ENCODE assay signal across 27 cellular contexts in genomic region chr6:127902933-127903332, GRCh38. TPM values are rescaled to one million over a fixed set of nuclear protein-coding genes. Genes with fewer than 3 reads are reported as not detected.
DNase-seq lines count a peak whose midpoint lies in the region; ATAC-seq lines count a peak whose summit lies in the region.
"Had no signal": no experiment of that assay in that cellular context is flagged by ENCODE, and none has a peak within 500 bp of the region (broad histone marks: within the 10 kb centered on the region; RNA-seq: fewer than 3 reads in every experiment).

No MANE protein-coding gene starts in this region.

- no peak overlapping the region for H4K91ac ChIP-seq in trophoblast cell (ENCODE audit: low read depth, low read length)

- peaks cover 26% of the 10 kb centered on the region for H3K36me3 Mint-ChIP-seq in activated T-cell treated with anti-CD3 and anti-CD28 coated beads, Interleukin-2, amount 50 U/mL, for 24 hours (ENCODE audit: low read depth)
- peaks cover 21% of the 10 kb centered on the region for H3K36me3 Mint-ChIP-seq in activated T-helper 1 cell treated with anti-CD3 and anti-CD28 coated beads, Interleukin-12 subunit alpha, Interleukin-12 subunit beta, Interleukin-2, Interleukin-4 antibody, amounts not matched to agents 30 ng/mL and 10 ng/mL and 1 ng/mL, durations not matched to agents 14 hours and 24 hours and 36 hours (ENCODE audit: low read depth)

- peaks cover 70% of the 10 kb centered on the region for H3K4me1 Mint-ChIP-seq in activated T-cell treated with anti-CD3 and anti-CD28 coated beads, Interleukin-2, amount 50 U/mL, for 24 hours (ENCODE audit: low read depth)
- peaks cover 69% of the 10 kb centered on the region for H3K4me1 Mint-ChIP-seq in activated T-helper 1 cell treated with anti-CD3 and anti-CD28 coated beads, Interleukin-12 subunit alpha, Interleukin-12 subunit beta, Interleukin-2, Interleukin-4 antibody, amounts not matched to agents 30 ng/mL and 10 ng/mL and 1 ng/mL, durations not matched to agents 14 hours and 24 hours and 36 hours (ENCODE audit: low read depth)

- intact Hi-C loops in activated T-helper 1 cell treated with anti-CD3 and anti-CD28 coated beads, Interleukin-12 subunit alpha, Interleukin-12 subunit beta, Interleukin-2, Interleukin-4 antibody, amounts not matched to agents 30 ng/mL and 10 ng/mL and 1 ng/mL, durations not matched to agents 14 hours and 24 hours and 36 hours (cut with micrococcal nuclease): loop anchor here (10.0 kb wide), 1 partner anchor 478 kb away; no protein-coding TSS in a partner anchor

- H2AK5ac ChIP-seq in trophoblast cell (ENCODE audit: low read length): no peak overlapping the region

- H3K4me1 ChIP-seq in trophoblast cell (ENCODE audit: control insufficient read depth in 1 of 2, insufficient read depth in 2 of 2, low read length in 2 of 2): peaks cover 0 to 4% of the 10 kb centered on the region in 2 experiments
- H3K4me1 ChIP-seq: BLaER1, suprapubic skin, uterus had no signal

- no peak overlapping the region for H3K18ac ChIP-seq in trophoblast cell (ENCODE audit: low read length)

- no peaks in the 10 kb centered on the region for H3K27me3 Mint-ChIP-seq in activated T-cell treated with anti-CD3 and anti-CD28 coated beads, Interleukin-2, amount 50 U/mL, for 24 hours
- no peaks in the 10 kb centered on the region for H3K27me3 Mint-ChIP-seq in activated T-helper 1 cell treated with anti-CD3 and anti-CD28 coated beads, Interleukin-12 subunit alpha, Interleukin-12 subunit beta, Interleukin-2, Interleukin-4 antibody, amounts not matched to agents 30 ng/mL and 10 ng/mL and 1 ng/mL, durations not matched to agents 14 hours and 24 hours and 36 hours (ENCODE audit: insufficient read depth)

- no peaks in the 10 kb centered on the region for H3K79me1 ChIP-seq in trophoblast cell (ENCODE audit: low read length)

- no peak overlapping the region for H2BK12ac ChIP-seq in trophoblast cell (ENCODE audit: low read length)

- ATAC-seq in GM21528 (IDR thresholded peaks at IDR 0.05; ENCODE audit: low FRiP score, unreplicated experiment): no peak
- ATAC-seq: HCT116, heart right ventricle, left ventricle myocardium superior, SK-N-SH treated with all-trans-retinoic acid at 6 μM for 48 hours had no signal

- H3K79me2 ChIP-seq in trophoblast cell (ENCODE audit: control insufficient read depth, insufficient read depth, low read length, poor library complexity): no peaks in the 10 kb centered on the region

- no peak overlapping the region for H3K4me2 ChIP-seq in trophoblast cell (ENCODE audit: low read length)
- H3K4me2 ChIP-seq: BLaER1 had no signal

- H3K9me3 Mint-ChIP-seq in activated T-cell treated with anti-CD3 and anti-CD28 coated beads, Interleukin-2, amount 50 U/mL, for 24 hours: peaks cover 2% of the 10 kb centered on the region
- H3K9me3 Mint-ChIP-seq in activated T-helper 1 cell treated with anti-CD3 and anti-CD28 coated beads, Interleukin-12 subunit alpha, Interleukin-12 subunit beta, Interleukin-2, Interleukin-4 antibody, amounts not matched to agents 30 ng/mL and 10 ng/mL and 1 ng/mL, durations not matched to agents 14 hours and 24 hours and 36 hours: peaks cover 25% of the 10 kb centered on the region

- no peak for DNase-seq in activated T-cell treated with anti-CD3 and anti-CD28 coated beads, Interleukin-2, amount 50 U/mL, for 24 hours
- DNase-seq in activated T-cell treated with anti-CD3 and anti-CD28 coated beads, Interleukin-2, amount 50 U/mL, for 48 hours: no peak
- DNase-seq in NCI-H524 (lab: John Stamatoyannopoulos, UW) (peak; percentile 90 to 98), trophoblast cell (peak; percentile 3 to 55), NCI-H146 (lab: John Stamatoyannopoulos, UW) (no peak), COR-L47 (lab: John Stamatoyannopoulos, UW) (no peak)
- DNase-seq in activated T-helper 1 cell treated with anti-CD3 and anti-CD28 coated beads, Interleukin-12 subunit alpha, Interleukin-12 subunit beta, Interleukin-2, Interleukin-4 antibody, amounts not matched to agents 30 ng/mL and 10 ng/mL and 1 ng/mL, durations not matched to agents 14 hours and 24 hours and 36 hours (ENCODE audit: low spot score): no peak
- DNase-seq: dermis blood vessel endothelial cell; heart right ventricle; Karpas-422; left ventricle myocardium superior; NCI-H1092 treated with DMSO at 0.1 percent for 48 hours; NCI-H2081 treated with DMSO at 0.1 percent for 48 hours; NCI-H510A treated with DMSO at 0.1 percent for 48 hours; stimulated activated CD4-positive, alpha-beta T cell treated with anti-CD3 and anti-CD28 coated beads, Interleukin-12 subunit alpha, Interleukin-12 subunit beta, amount 100 ng/mL, for 4 hours; uterus had no signal

- H3K4me3 ChIP-seq in trophoblast cell (ENCODE audit: low read depth, low read length): no peak overlapping the region
- H3K4me3 ChIP-seq: BLaER1, cardiac muscle cell, heart right ventricle, suprapubic skin, uterus had no signal

- WGBS in trophoblast cell (ENCODE audit: extremely low coverage, insufficient coverage, insufficient read length): no CpG with 5 or more reads among the region's 8 CpGs

- H2BK5ac ChIP-seq in trophoblast cell (ENCODE audit: low read depth, low read length, poor library complexity): no peak overlapping the region

- H3K27ac ChIP-seq in trophoblast cell (ENCODE audit: low read depth, low read length): no peak overlapping the region
- H3K27ac ChIP-seq: BLaER1, RWPE1, suprapubic skin, uterus had no signal

- H3K23ac ChIP-seq in trophoblast cell (ENCODE audit: low read length): no peak overlapping the region

- no peak overlapping the region for H3K4ac ChIP-seq in trophoblast cell (ENCODE audit: low read depth, low read length)

- peak overlapping the region; percentile 94 for H3K27ac Mint-ChIP-seq in activated T-cell treated with anti-CD3 and anti-CD28 coated beads, Interleukin-2, amount 50 U/mL, for 24 hours
- peak overlapping the region; percentile 23 for H3K27ac Mint-ChIP-seq in activated T-helper 1 cell treated with anti-CD3 and anti-CD28 coated beads, Interleukin-12 subunit alpha, Interleukin-12 subunit beta, Interleukin-2, Interleukin-4 antibody, amounts not matched to agents 30 ng/mL and 10 ng/mL and 1 ng/mL, durations not matched to agents 14 hours and 24 hours and 36 hours

- no peak overlapping the region for H2BK120ac ChIP-seq in trophoblast cell (ENCODE audit: insufficient read depth, low read length, poor library complexity)

- H2AFZ ChIP-seq in trophoblast cell (ENCODE audit: insufficient read depth, low read length, poor library complexity): no peak overlapping the region

- no peaks in the 10 kb centered on the region for H3K9me3 ChIP-seq in trophoblast cell (ENCODE audit: insufficient read depth, low read depth, low read length)
- H3K9me3 ChIP-seq: BLaER1, suprapubic skin, uterus had no signal

- no peak overlapping the region for H3K14ac ChIP-seq in trophoblast cell (ENCODE audit: low read length)

- H3K36me3 ChIP-seq in trophoblast cell (ENCODE audit: control insufficient read depth in 1 of 2, insufficient read depth in 2 of 2, low read length in 2 of 2): no peaks in the 10 kb centered on the region
- H3K36me3 ChIP-seq: BLaER1, cardiac muscle cell, heart right ventricle, suprapubic skin, uterus had no signal

- no peaks in the 10 kb centered on the region for H3K27me3 ChIP-seq in trophoblast cell (ENCODE audit: insufficient read depth, low read length)
- H3K27me3 ChIP-seq: BLaER1, cardiac muscle cell, heart right ventricle, suprapubic skin, uterus had no signal

- no peak overlapping the region for H4K8ac ChIP-seq in trophoblast cell (ENCODE audit: low read depth, low read length)

- no peak overlapping the region for H4K12ac ChIP-seq in trophoblast cell (ENCODE audit: low read depth, low read length)

- H3K9ac ChIP-seq in trophoblast cell (ENCODE audit: low read length): no peak overlapping the region
- H3K9ac ChIP-seq: BLaER1 had no signal

- H3K4me3 Mint-ChIP-seq in activated T-cell treated with anti-CD3 and anti-CD28 coated beads, Interleukin-2, amount 50 U/mL, for 24 hours: peak overlapping the region; percentile 86
- peak overlapping the region; percentile 5 for H3K4me3 Mint-ChIP-seq in activated T-helper 1 cell treated with anti-CD3 and anti-CD28 coated beads, Interleukin-12 subunit alpha, Interleukin-12 subunit beta, Interleukin-2, Interleukin-4 antibody, amounts not matched to agents 30 ng/mL and 10 ng/mL and 1 ng/mL, durations not matched to agents 14 hours and 24 hours and 36 hours

RNA-seq across cellular contexts. Expression of gene THEMIS, which starts 2.1 kb away (rescaled TPM):
- total RNA-seq in activated T-helper 1 cell treated with anti-CD3 and anti-CD28 coated beads, Interleukin-12 subunit alpha, Interleukin-12 subunit beta, Interleukin-2, Interleukin-4 antibody, amounts not matched to agents 30 ng/mL and 10 ng/mL and 1 ng/mL, durations not matched to agents 14 hours and 24 hours and 36 hours: 10.6 and 11.3 TPM in 2 replicates
- 0.03 and 0.04 TPM in 2 replicates for polyA plus RNA-seq in trophoblast cell (2013)
- total RNA-seq: A673, cardiac muscle cell, dermis blood vessel endothelial cell, G401, HT1080, renal cortical epithelial cell had no signal

Comparison
In these comparisons a context has a peak if more than half of its experiments do, and no peak if none do; other contexts are left out.
1. DNase-seq: peak in NCI-H524 (2 of 2) and trophoblast cell (2 of 2); none in activated T-cell treated with anti-CD3 and anti-CD28 coated beads, Interleukin-2, amount 50 U/mL, for 24 hours (single experiment), activated T-cell treated with anti-CD3 and anti-CD28 coated beads, Interleukin-2, amount 50 U/mL, for 48 hours (0 of 2), activated T-helper 1 cell treated with anti-CD3 and anti-CD28 coated beads, Interleukin-12 subunit alpha, Interleukin-12 subunit beta, Interleukin-2, Interleukin-4 antibody, amounts not matched to agents 30 ng/mL and 10 ng/mL and 1 ng/mL, durations not matched to agents 14 hours and 24 hours and 36 hours (single experiment), NCI-H146 (single experiment) and COR-L47 (single experiment).